Comparison of ENCODE assay signal across 14 cellular contexts in the genomic region with DNA sequence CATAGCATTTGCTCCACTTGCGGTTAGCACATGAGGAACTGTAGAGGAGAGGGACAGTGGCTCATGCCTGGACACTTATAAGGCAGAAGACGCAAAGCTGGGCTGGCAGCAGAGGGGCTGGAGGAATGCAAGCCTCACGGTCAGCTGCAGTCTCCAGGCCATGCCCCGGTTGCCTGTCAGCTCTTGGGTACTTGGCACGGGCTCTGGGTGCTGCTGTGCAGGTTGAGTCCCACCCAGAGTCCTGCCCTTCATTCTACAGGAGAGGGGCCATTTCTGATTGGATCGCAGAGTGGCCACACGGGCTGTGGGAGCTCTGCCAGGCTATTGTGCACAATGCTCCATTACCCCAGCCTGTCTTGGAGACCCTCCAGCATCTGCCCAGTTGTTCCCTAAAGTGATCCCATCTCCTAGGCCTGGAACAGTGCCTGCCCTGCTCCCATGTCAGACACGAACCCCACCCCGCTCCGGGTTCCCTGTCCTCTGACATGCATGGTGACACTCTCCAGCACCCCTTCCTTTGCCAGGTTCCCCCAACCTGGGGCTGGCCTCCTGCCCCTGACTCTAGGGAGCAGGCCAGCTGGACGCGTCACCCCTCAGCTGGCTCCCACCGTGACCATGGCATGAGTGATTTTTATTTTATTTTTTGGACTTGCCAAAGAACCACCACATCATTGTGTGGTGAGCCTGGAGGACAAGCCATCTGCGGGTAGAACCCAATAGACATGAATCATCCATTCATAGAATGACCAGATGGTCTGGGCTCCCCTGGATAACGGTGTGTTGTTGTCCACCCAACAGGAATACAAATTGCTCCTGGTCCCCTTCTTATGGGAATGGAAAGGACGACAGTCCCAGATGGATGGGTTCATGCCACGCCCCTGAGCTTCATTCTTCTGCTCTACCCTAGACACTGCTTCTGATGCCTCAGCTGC. TPM values are rescaled to one million over a fixed set of nuclear protein-coding genes. Genes with fewer than 3 reads are reported as not detected.
DNase-seq lines count a peak whose midpoint lies in the region; ATAC-seq and TF ChIP-seq lines count a peak whose summit lies in the region.
"Had no signal": no experiment of that assay in that cellular context is flagged by ENCODE, and none has a peak within 500 bp of the region (broad histone marks: within the 10 kb centered on the region; RNA-seq: fewer than 3 reads in every experiment).

No MANE protein-coding gene starts in this region.

- WGBS in esophagus muscularis mucosa: 88% methylated on average over 16 of the region's 17 CpGs
- WGBS in sigmoid colon, 2 donors: 93 to 94% methylated on average over 17 of the region's 17 CpGs
- 88 to 91% methylated on average over 9 to 11 of the region's 17 CpGs for WGBS in gastroesophageal sphincter (ENCODE audit: low coverage in 1 of 2), 2 donors

- ATAC-seq in Panc1 (no peak), HG02763 (IDR thresholded peaks at IDR 0.05; ENCODE audit: unreplicated experiment) (no peak), gastroesophageal sphincter (no peak)
- ATAC-seq: activated naive CD8-positive, alpha-beta T cell treated with anti-CD3 and anti-CD28 coated beads, Interleukin-2, amount 50 U/mL, for 24 hours had no signal

- H3K27ac ChIP-seq in Panc1 (ENCODE audit: low read length): peak overlapping the region; percentile 17; the same call in 1 of the 2 replicates
- H3K27ac ChIP-seq in esophagus muscularis mucosa (replicated peaks in 1 of 4): no peak overlapping the region
- no peak overlapping the region for H3K27ac ChIP-seq in sigmoid colon
- H3K27ac ChIP-seq in gastroesophageal sphincter: no peak overlapping the region
- H3K27ac ChIP-seq: hepatocyte had no signal

- H3K36me3 Mint-ChIP-seq in T-helper 1 cell treated with Interleukin-12 subunit alpha and Interleukin-12 subunit beta and Interleukin-4 antibody, amounts not matched to agents 30 μg/mL and 1 μg/mL, for 36 hours (ENCODE audit: low read depth): no peaks in the 10 kb centered on the region

- H3K4me1 ChIP-seq in Panc1 (ENCODE audit: control insufficient read depth, insufficient read depth, low read length): peaks cover 19% of the 10 kb centered on the region
- peaks cover 0 to 9% (median 0%) of the 10 kb centered on the region in 4 donors for H3K4me1 ChIP-seq in esophagus muscularis mucosa
- no peaks in the 10 kb centered on the region for H3K4me1 ChIP-seq in sigmoid colon
- H3K4me1 ChIP-seq in gastroesophageal sphincter: no peaks in the 10 kb centered on the region

- TF ChIP-seq POLR2A in esophagus muscularis mucosa (IDR thresholded peaks at IDR 0.05; ENCODE audit: low read depth) (no peak), sigmoid colon (IDR thresholded peaks at IDR 0.05) (no peak), gastroesophageal sphincter (IDR thresholded peaks at IDR 0.05) (no peak)

- H3K27ac Mint-ChIP-seq in T-helper 1 cell treated with Interleukin-12 subunit alpha and Interleukin-12 subunit beta and Interleukin-4 antibody, amounts not matched to agents 30 μg/mL and 1 μg/mL, for 36 hours: peak overlapping the region; percentile 31
- H3K27ac Mint-ChIP-seq: activated naive CD8-positive, alpha-beta T cell treated with anti-CD3 and anti-CD28 coated beads, Interleukin-2, amount 50 U/mL, for 24 hours had no signal

- H3K9me3 Mint-ChIP-seq in T-helper 1 cell treated with Interleukin-12 subunit alpha and Interleukin-12 subunit beta and Interleukin-4 antibody, amounts not matched to agents 30 μg/mL and 1 μg/mL, for 36 hours: no peaks in the 10 kb centered on the region
- H3K9me3 Mint-ChIP-seq: activated naive CD8-positive, alpha-beta T cell treated with anti-CD3 and anti-CD28 coated beads, Interleukin-2, amount 50 U/mL, for 24 hours; nephron had no signal

- H3K9me3 ChIP-seq in Panc1 (ENCODE audit: control insufficient read depth, insufficient read depth, low read depth, low read length) (no peaks in the 10 kb centered on the region), esophagus muscularis mucosa (no peaks in the 10 kb centered on the region), sigmoid colon (no peaks in the 10 kb centered on the region), gastroesophageal sphincter (no peaks in the 10 kb centered on the region)
- H3K9me3 ChIP-seq: Caco-2 had no signal

- H3K27me3 ChIP-seq in Panc1 (ENCODE audit: control insufficient read depth, insufficient read depth, low read length): no peaks in the 10 kb centered on the region
- no peaks in the 10 kb centered on the region for H3K27me3 ChIP-seq in esophagus muscularis mucosa
- H3K27me3 ChIP-seq in sigmoid colon: peaks cover 0 to 2% (median 0%) of the 10 kb centered on the region in 3 donors
- no peaks in the 10 kb centered on the region for H3K27me3 ChIP-seq in gastroesophageal sphincter
- H3K27me3 ChIP-seq: hepatocyte had no signal

- H3K36me3 ChIP-seq in Panc1 (ENCODE audit: control insufficient read depth, insufficient read depth, low read length) (no peaks in the 10 kb centered on the region), esophagus muscularis mucosa (no peaks in the 10 kb centered on the region), sigmoid colon (no peaks in the 10 kb centered on the region), gastroesophageal sphincter (no peaks in the 10 kb centered on the region)

- POLR2A ChIA-PET in Panc1 (lab: Charles Lee): no interaction called here

- BruUV-seq in Panc1 (replicated peaks; lab: Mats Ljungman, UMichigan): no TSS peak

- H3K4me3 ChIP-seq in Panc1 (ENCODE audit: low read depth in 2 of 2, low read length in 2 of 2) (no peak overlapping the region), esophagus muscularis mucosa (no peak overlapping the region), sigmoid colon (no peak overlapping the region), gastroesophageal sphincter (no peak overlapping the region)
- H3K4me3 ChIP-seq: hepatocyte had no signal

- intact Hi-C loops in Panc1 (cut with micrococcal nuclease; ENCODE audit: unreplicated experiment): no loop called here
- intact Hi-C loops in esophagus muscularis mucosa (cut with DNase I): no loop called here
- intact Hi-C loops in sigmoid colon (cut with DNase I): no loop called here

- in situ Hi-C loops in Panc1 (cut with HindIII; ENCODE audit: low pct_unique_long_range_greater_than_20kb, low sequenced_read_pairs): no loop called here

- CTCF ChIA-PET in Panc1 (lab: Charles Lee): no interaction called here

- TF ChIP-seq CTCF in Panc1 (IDR thresholded peaks at IDR 0.05) (no peak), esophagus muscularis mucosa (IDR thresholded peaks at IDR 0.05) (no peak), sigmoid colon (IDR thresholded peaks at IDR 0.05) (no peak), gastroesophageal sphincter (IDR thresholded peaks at IDR 0.05) (no peak)

- H3K4me1 Mint-ChIP-seq in T-helper 1 cell treated with Interleukin-12 subunit alpha and Interleukin-12 subunit beta and Interleukin-4 antibody, amounts not matched to agents 30 μg/mL and 1 μg/mL, for 36 hours (ENCODE audit: low read depth): peaks cover 27% of the 10 kb centered on the region

- no peak overlapping the region for H3K4me3 Mint-ChIP-seq in T-helper 1 cell treated with Interleukin-12 subunit alpha and Interleukin-12 subunit beta and Interleukin-4 antibody, amounts not matched to agents 30 μg/mL and 1 μg/mL, for 36 hours
- H3K4me3 Mint-ChIP-seq: activated naive CD8-positive, alpha-beta T cell treated with anti-CD3 and anti-CD28 coated beads, Interleukin-2, amount 50 U/mL, for 24 hours; nephron had no signal

- H3K27me3 Mint-ChIP-seq in T-helper 1 cell treated with Interleukin-12 subunit alpha and Interleukin-12 subunit beta and Interleukin-4 antibody, amounts not matched to agents 30 μg/mL and 1 μg/mL, for 36 hours (ENCODE audit: low read depth): no peaks in the 10 kb centered on the region
- H3K27me3 Mint-ChIP-seq: activated naive CD8-positive, alpha-beta T cell treated with anti-CD3 and anti-CD28 coated beads, Interleukin-2, amount 50 U/mL, for 24 hours had no signal

- DNase-seq in T-helper 1 cell (no peak), Panc1 (ENCODE audit: low read depth, low spot score) (no peak), esophagus muscularis mucosa (ENCODE audit: extremely low spot score) (peak; percentile 75), sigmoid colon (peak; percentile 59), NCI-H748 (lab: John Stamatoyannopoulos, UW; ENCODE audit: unreplicated experiment) (no peak)
- DNase-seq: activated naive CD8-positive, alpha-beta T cell treated with anti-CD3 and anti-CD28 coated beads, Interleukin-2, amount 50 U/mL, for 24 hours; KG1; NCI-H526 treated with DMSO at 0.1 percent for 48 hours had no signal

- TF ChIP-seq EP300 in esophagus muscularis mucosa (IDR thresholded peaks at IDR 0.05): no peak
- no peak for TF ChIP-seq EP300 in sigmoid colon (IDR thresholded peaks at IDR 0.05)
- no peak for TF ChIP-seq EP300 in gastroesophageal sphincter (IDR thresholded peaks at IDR 0.05)

RNA-seq across cellular contexts. Expression of a gene that starts 51.0 kb away (rescaled TPM):
- total RNA-seq in Panc1 (2021; ENCODE audit: unreplicated experiment): 78.6 TPM
- 91.5 TPM for polyA plus RNA-seq in Panc1 (2012; ENCODE audit: insufficient read length)
- 100 to 1,000 TPM in 1 of 4 donors, 10 to 100 TPM in 3; 57.3 to 109 (median 74.2) TPM for total RNA-seq in esophagus muscularis mucosa
- total RNA-seq in sigmoid colon: 10 to 100 TPM; 18.7 to 28.0 (median 24.5) TPM
- polyA plus RNA-seq in sigmoid colon: 10 to 100 TPM; 23.4 to 71.9 (median 48.6) TPM
- total RNA-seq in gastroesophageal sphincter: 100 to 1,000 TPM in 1 of 4 donors, 10 to 100 TPM in 3; 49.7 to 106 (median 76.1) TPM

Comparison
In these comparisons a context has a peak if more than half of its experiments do, and no peak if none do; other contexts are left out.
1. DNase-seq: peak in esophagus muscularis mucosa (single experiment) and sigmoid colon (single experiment); none in T-helper 1 cell (0 of 5), Panc1 (single experiment) and NCI-H748 (single experiment).